ENCODE assay signal across 8 cellular contexts in the genomic region with DNA sequence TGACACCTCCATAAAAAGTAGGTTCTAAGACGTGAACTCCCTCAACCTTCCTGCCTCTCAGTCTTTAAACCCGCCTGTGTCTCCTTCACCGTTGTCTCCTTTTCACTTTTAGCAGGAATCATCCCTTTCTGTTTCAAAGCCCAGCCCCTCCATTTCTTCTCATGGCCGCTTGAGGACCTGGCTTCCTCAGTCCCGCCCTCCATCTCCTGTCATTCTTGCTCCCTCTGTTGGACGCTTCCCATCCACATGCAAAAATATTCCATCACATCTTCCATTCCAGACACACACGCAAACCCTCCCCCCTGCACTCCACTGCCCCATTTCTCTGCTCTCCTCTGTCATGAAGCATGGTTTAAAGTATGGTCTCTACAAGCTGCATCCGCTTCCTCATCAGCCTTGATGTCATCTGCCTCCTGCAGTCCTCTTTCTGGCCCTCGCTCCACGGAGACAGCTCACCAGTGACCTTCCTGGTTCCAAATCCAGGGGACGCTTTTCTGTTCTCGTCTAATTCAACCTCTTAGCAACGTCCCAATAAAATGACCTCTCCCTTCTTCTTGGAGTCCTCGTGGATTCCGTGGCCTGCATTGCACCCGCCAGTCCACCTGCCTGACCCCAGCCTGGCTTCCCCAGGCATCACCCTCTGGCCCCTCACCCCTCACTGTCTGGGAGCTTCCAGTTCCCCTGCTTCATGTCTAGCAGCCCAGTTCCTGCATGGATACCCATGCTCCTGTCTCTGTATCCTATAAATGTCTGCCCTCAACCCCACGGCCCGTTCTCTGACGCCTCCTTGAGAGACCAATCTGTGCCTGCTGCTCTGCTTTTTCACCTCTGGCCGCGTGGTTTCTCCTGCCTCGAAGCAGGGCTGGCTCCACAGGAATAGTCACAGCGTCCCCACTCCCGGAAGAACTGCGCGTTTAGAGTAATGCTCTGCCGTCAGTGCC. TPM values are rescaled to one million over a fixed set of nuclear protein-coding genes. Genes with fewer than 3 reads are reported as not detected.
A peak's percentile ranks its signal among the peaks of the same experiment; 100 is the strongest.
DNase-seq lines count a peak whose midpoint lies in the region; ATAC-seq, FAIRE-seq and TF ChIP-seq lines count a peak whose summit lies in the region.

No MANE protein-coding gene starts in this region.

- no peak overlapping the region for H2BK5ac ChIP-seq in H1 (ENCODE audit: low read depth, low read length)

- no peaks in the 10 kb centered on the region for H3K36me3 Mint-ChIP-seq in activated T-cell treated with anti-CD3 and anti-CD28 coated beads, Interleukin-2, amount 50 U/mL, for 24 hours (ENCODE audit: low read depth)

- no peaks in the 10 kb centered on the region for H3K36me3 ChIP-seq in Panc1 (ENCODE audit: control insufficient read depth, insufficient read depth, low read length)
- no peaks in the 10 kb centered on the region for H3K36me3 ChIP-seq in H1 (ENCODE audit: control insufficient read depth in 2 of 4, insufficient read depth in 4 of 4, low read length in 3 of 4)

- H3K27me3 Mint-ChIP-seq in activated T-cell treated with anti-CD3 and anti-CD28 coated beads, Interleukin-2, amount 50 U/mL, for 24 hours: peaks cover 23% of the 10 kb centered on the region

- peak; percentile 81 for TF ChIP-seq CTCF in AG04450 (IDR thresholded peaks at IDR 0.05; ENCODE audit: low read depth, low read length)
- no peak; the same call in 1 of the 2 replicates for TF ChIP-seq CTCF in Panc1 (IDR thresholded peaks at IDR 0.05)
- TF ChIP-seq CTCF in H1 (IDR thresholded peaks at IDR 0.05; ENCODE audit: control extremely low read depth in 1 of 3, insufficient read depth in 1 of 3, low read depth in 1 of 3, low read length in 3 of 3): peak; percentile 13 to 51 (median 45)

- no peak overlapping the region for H4K8ac ChIP-seq in H1 (ENCODE audit: extremely low read depth, insufficient read depth, low read length)

- H3K18ac ChIP-seq in H1 (ENCODE audit: extremely low read depth, low read length): no peak overlapping the region

- no peaks in the 10 kb centered on the region for H3K79me1 ChIP-seq in H1 (ENCODE audit: low read depth, low read length)

- H2AFZ ChIP-seq in H1 (ENCODE audit: low read length): no peak overlapping the region

- H4K5ac ChIP-seq in H1 (ENCODE audit: insufficient read length, low read depth, low read length): no peak overlapping the region

- peak overlapping the region; percentile 21 for H3K27ac ChIP-seq in AG04450 (ENCODE audit: low read depth, low read length)
- H3K27ac ChIP-seq in Panc1 (ENCODE audit: low read length): peak overlapping the region; percentile 52
- H3K27ac ChIP-seq in H1 (ENCODE audit: low read depth, low read length): no peak overlapping the region

- no peaks in the 10 kb centered on the region for H3K23me2 ChIP-seq in H1 (ENCODE audit: low read depth, low read length)

- H2BK20ac ChIP-seq in H1 (ENCODE audit: low read length): no peak overlapping the region

- POLR2A ChIA-PET in AG04450 (lab: Yijun Ruan, JAX) (no interaction called here), Panc1 (lab: Charles Lee) (interaction anchor here (0.6 kb wide), 1 partner anchor 175 kb away, joined by 7 read pairs; no protein-coding TSS in a partner anchor), H1 (lab: Charles Lee; ENCODE audit: partially characterized antibody) (interaction anchor here (0.9 kb wide), 1 partner anchor 76 kb away, joined by 3 read pairs; no protein-coding TSS in a partner anchor)

- no peak overlapping the region for H2BK120ac ChIP-seq in H1 (replicated peaks; ENCODE audit: low read depth, low read length)

- ATAC-seq in Panc1 (peak; percentile 78), HG02763 (IDR thresholded peaks at IDR 0.05; ENCODE audit: unreplicated experiment) (no peak)

- BruUV-seq in Panc1 (replicated peaks; lab: Mats Ljungman, UMichigan): no TSS peak

- FAIRE-seq in H1 (lab: Jason Lieb, UNC) (no peak), H54 (lab: Jason Lieb, UNC) (no peak)

- in situ Hi-C loops in Panc1 (cut with HindIII; ENCODE audit: low pct_unique_long_range_greater_than_20kb, low sequenced_read_pairs): no loop called here

- H3K4me2 ChIP-seq in H1 (ENCODE audit: insufficient read depth in 1 of 2, low read depth in 2 of 2, low read length in 2 of 2): no peak overlapping the region

- H3K4me3 ChIP-seq in AG04450 (ENCODE audit: low read depth, low read length) (no peak overlapping the region), Panc1 (ENCODE audit: low read depth in 2 of 2, low read length in 2 of 2) (no peak overlapping the region), H1 (ENCODE audit: extremely low read depth in 1 of 4, insufficient read depth in 2 of 4, low read depth in 3 of 4, low read length in 4 of 4) (no peak overlapping the region)

- H4K91ac ChIP-seq in H1 (replicated peaks; ENCODE audit: insufficient read length, low read length): no peak overlapping the region

- intact Hi-C loops in Panc1 (cut with micrococcal nuclease; ENCODE audit: unreplicated experiment): no loop called here

- H3K9me3 ChIP-seq in AG04450 (ENCODE audit: control insufficient read depth, insufficient read depth, low read length) (no peaks in the 10 kb centered on the region), Panc1 (ENCODE audit: control insufficient read depth, insufficient read depth, low read depth, low read length) (no peaks in the 10 kb centered on the region), H1 (ENCODE audit: insufficient read depth in 2 of 2, low read depth in 1 of 2, low read length in 1 of 2) (no peaks in the 10 kb centered on the region)

- H3K4me1 ChIP-seq in Panc1 (ENCODE audit: control insufficient read depth, insufficient read depth, low read length): peaks cover 32% of the 10 kb centered on the region
- H3K4me1 ChIP-seq in H1 (replicated peaks in 1 of 4; ENCODE audit: control insufficient read depth in 3 of 4, insufficient read depth in 4 of 4, low read length in 3 of 4): peaks cover 0 to 10% (median 1%) of the 10 kb centered on the region in 4 experiments; a peak in 3 of 7 replicates

- no peaks in the 10 kb centered on the region for H3K27me3 ChIP-seq in AG04450 (ENCODE audit: control insufficient read depth, insufficient read depth, low read length)
- no peaks in the 10 kb centered on the region for H3K27me3 ChIP-seq in Panc1 (ENCODE audit: control insufficient read depth, insufficient read depth, low read length)
- no peaks in the 10 kb centered on the region for H3K27me3 ChIP-seq in H1 (replicated peaks in 1 of 4; ENCODE audit: control insufficient read depth in 3 of 4, extremely low read depth in 1 of 4, insufficient read depth in 3 of 4, low read length in 3 of 4)

- peaks cover 4% of the 10 kb centered on the region for H3K4me1 Mint-ChIP-seq in activated T-cell treated with anti-CD3 and anti-CD28 coated beads, Interleukin-2, amount 50 U/mL, for 24 hours (ENCODE audit: low read depth)

- H2AK5ac ChIP-seq in H1 (ENCODE audit: low read depth, low read length): no peak overlapping the region

- H3K4ac ChIP-seq in H1 (replicated peaks; ENCODE audit: insufficient read length, low read depth, low read length): no peak overlapping the region

- no peaks in the 10 kb centered on the region for H3K79me2 ChIP-seq in H1 (ENCODE audit: control insufficient read depth in 1 of 2, insufficient read depth in 2 of 2, low read length in 2 of 2)

- CTCF ChIA-PET in AG04450 (lab: Charles Lee) (interaction anchor here (0.6 to 3.7 kb wide), 12 partner anchors 8 to 135 kb away, joined by 3 to 28 read pairs (median 3); a partner anchor contains a TSS), Panc1 (lab: Charles Lee) (interaction anchor here (0.6 kb wide), 2 partner anchors 34 to 49 kb away, joined by 3 read pairs; no protein-coding TSS in a partner anchor), H1 (lab: Charles Lee; ENCODE audit: partially characterized antibody) (interaction anchor here (0.6 to 20.2 kb wide), 13 partner anchors 11 to 199 kb away, joined by 3 to 391 read pairs (median 4); no protein-coding TSS in a partner anchor)

- 82% methylated on average over 27 of the region's 27 CpGs; no CpG with 5 or more reads in 1 of the 2 experiments for WGBS in H1 (ENCODE audit: extremely low coverage in 1 of 2, insufficient coverage in 1 of 2, insufficient read length in 1 of 2, insufficient replicate concordance in 2 of 2, low coverage in 1 of 2, low lambda C conversion rate in 2 of 2, missing lambda C conversion rate in 1 of 2), 2 experiments

- no peak overlapping the region for H2BK12ac ChIP-seq in H1 (ENCODE audit: low read depth, low read length)

- no peaks in the 10 kb centered on the region for H4K20me1 ChIP-seq in H1 (replicated peaks in 1 of 2; ENCODE audit: control insufficient read depth in 1 of 2, insufficient read depth in 2 of 2, low read length in 2 of 2)

- no peak overlapping the region for H3K56ac ChIP-seq in H1 (replicated peaks; ENCODE audit: insufficient read length, low read depth, low read length)

- no peak overlapping the region for H3K23ac ChIP-seq in H1 (ENCODE audit: insufficient read length)

- DNase-seq in AG04450 (ENCODE audit: low read depth, low spot score) (peak; percentile 55), HCEC 1CT (peak; percentile 65), Panc1 (ENCODE audit: low read depth, low spot score) (no peak), H1 (ENCODE audit: low read depth in 1 of 2, low spot score in 2 of 2) (no peak), mucosa of gallbladder (ENCODE audit: low spot score) (peak; percentile 61), H54 (ENCODE audit: insufficient read length, low spot score) (no peak)
- no peak for DNase-seq in activated T-cell treated with anti-CD3 and anti-CD28 coated beads, Interleukin-2, amount 50 U/mL, for 24 hours

- TF ChIP-seq RAD21 in H1 (IDR thresholded peaks at IDR 0.05 in 1 of 2, conservative IDR thresholded peaks at IDR 0.05 in 1 of 2; ENCODE audit: low read depth in 2 of 2, low read length in 2 of 2): peak; percentile 37 to 51

- no peak overlapping the region for H3K27ac Mint-ChIP-seq in activated T-cell treated with anti-CD3 and anti-CD28 coated beads, Interleukin-2, amount 50 U/mL, for 24 hours

- H3K9me3 Mint-ChIP-seq in activated T-cell treated with anti-CD3 and anti-CD28 coated beads, Interleukin-2, amount 50 U/mL, for 24 hours: no peaks in the 10 kb centered on the region

- H3K4me3 Mint-ChIP-seq in activated T-cell treated with anti-CD3 and anti-CD28 coated beads, Interleukin-2, amount 50 U/mL, for 24 hours: no peak overlapping the region

- TF ChIP-seq EP300 in H1 (IDR thresholded peaks at IDR 0.05; ENCODE audit: borderline replicate concordance in 1 of 2, low read depth in 2 of 2, low read length in 2 of 2): no peak

- TF ChIP-seq POLR2A in H1 (IDR thresholded peaks at IDR 0.05; ENCODE audit: control extremely low read depth in 1 of 2, low read depth in 2 of 2, low read length in 2 of 2) (no peak), H54 (IDR thresholded peaks at IDR 0.05; ENCODE audit: low read depth, low read length) (no peak)

- H3K9ac ChIP-seq in H1 (replicated peaks in 1 of 4; ENCODE audit: extremely low read depth in 1 of 4, low read depth in 3 of 4, low read length in 3 of 4): no peak overlapping the region

- no peak overlapping the region for H3K14ac ChIP-seq in H1 (ENCODE audit: insufficient read length)

- no peak overlapping the region for H2BK15ac ChIP-seq in H1 (ENCODE audit: low read length)

RNA-seq across cellular contexts. Expression of a gene that starts 26.2 kb away (rescaled TPM):
- polyA plus RNA-seq in AG04450 (2011; rRNA removed) (32.8 and 39.8 TPM in 2 replicates), H1 (2011; rRNA removed) (19.7 and 26.1 TPM in 2 replicates)
- polyA minus RNA-seq in AG04450 (2011; rRNA and poly(A)+ RNA removed): 25.9 and 32.7 TPM in 2 replicates
- total RNA-seq in Panc1 (2021; ENCODE audit: unreplicated experiment) (57.2 TPM), mucosa of gallbladder (40.6 TPM)
- polyA plus RNA-seq in Panc1 (2012; ENCODE audit: insufficient read length): 28.2 TPM
- total RNA-seq in H1 (2021; fragmentation: NEBNext Ultra II Directional; extraction: Animal tissue kit (Norgen Biotek cat#: 25700)): 50.1 and 54.3 TPM in 2 replicates
- 28.3 TPM for polyA plus RNA-seq in H1 (2011; cell fraction: cytosol; rRNA removed)
- 14.5 TPM for polyA plus RNA-seq in H1 (2011; cell fraction: nucleus; rRNA removed)
- polyA plus RNA-seq in H1 (2012, experiment 1 of 2): 21.9 to 29.8 TPM (median 24.2 TPM) in 4 replicates
- 8.3 TPM for polyA plus RNA-seq in H1 (2012, experiment 2 of 2)
- polyA plus RNA-seq in H1 (2013, experiment 1 of 2): 28.3 TPM
- 29.0 TPM for polyA plus RNA-seq in H1 (2013, experiment 2 of 2)
- 31.2 and 33.8 TPM in 2 replicates for polyA minus RNA-seq in H1 (2011; rRNA and poly(A)+ RNA removed)
- 21.9 TPM for polyA minus RNA-seq in H1 (2011; cell fraction: cytosol; rRNA and poly(A)+ RNA removed)
- polyA minus RNA-seq in H1 (2011; cell fraction: nucleus; rRNA and poly(A)+ RNA removed): 18.0 TPM

RNA-seq across cellular contexts. Expression of a gene that starts 37.9 kb away (rescaled TPM):
- polyA plus RNA-seq in AG04450 (2011; rRNA removed): 70.6 and 120 TPM in 2 replicates
- 11.0 and 15.2 TPM in 2 replicates for polyA minus RNA-seq in AG04450 (2011; rRNA and poly(A)+ RNA removed)
- total RNA-seq in Panc1 (2021; ENCODE audit: unreplicated experiment): 136 TPM
- 97.6 TPM for polyA plus RNA-seq in Panc1 (2012; ENCODE audit: insufficient read length)
- 126 and 128 TPM in 2 replicates for total RNA-seq in H1 (2021; fragmentation: NEBNext Ultra II Directional; extraction: Animal tissue kit (Norgen Biotek cat#: 25700))
- polyA plus RNA-seq in H1 (2011; rRNA removed): 102 and 103 TPM in 2 replicates
- 142 TPM for polyA plus RNA-seq in H1 (2011; cell fraction: cytosol; rRNA removed)
- 251 TPM for polyA plus RNA-seq in H1 (2011; cell fraction: nucleus; rRNA removed)
- 169 to 344 TPM (median 176 TPM) in 4 replicates for polyA plus RNA-seq in H1 (2012, experiment 1 of 2)
- 16.5 TPM for polyA plus RNA-seq in H1 (2012, experiment 2 of 2)
- polyA plus RNA-seq in H1 (2013, experiment 1 of 2): 286 TPM
- polyA plus RNA-seq in H1 (2013, experiment 2 of 2): 257 TPM
- 15.2 and 22.5 TPM in 2 replicates for polyA minus RNA-seq in H1 (2011; rRNA and poly(A)+ RNA removed)
- 26.9 TPM for polyA minus RNA-seq in H1 (2011; cell fraction: cytosol; rRNA and poly(A)+ RNA removed)
- 128 TPM for polyA minus RNA-seq in H1 (2011; cell fraction: nucleus; rRNA and poly(A)+ RNA removed)
- total RNA-seq in mucosa of gallbladder: 117 TPM

RNA-seq across cellular contexts. Expression of a gene that starts 46.8 kb away (rescaled TPM):
- polyA plus RNA-seq in AG04450 (2011; rRNA removed) (21.5 and 21.7 TPM in 2 replicates), H1 (2011; rRNA removed) (0.22 and 0.35 TPM in 2 replicates)
- polyA minus RNA-seq in AG04450 (2011; rRNA and poly(A)+ RNA removed): 33.3 and 42.7 TPM in 2 replicates
- total RNA-seq in Panc1 (2021; ENCODE audit: unreplicated experiment) (128 TPM), mucosa of gallbladder (367 TPM)
- polyA plus RNA-seq in Panc1 (2012; ENCODE audit: insufficient read length): 188 TPM
- total RNA-seq in H1 (2021; fragmentation: NEBNext Ultra II Directional; extraction: Animal tissue kit (Norgen Biotek cat#: 25700)): 0.37 and 0.71 TPM in 2 replicates
- 0.40 TPM for polyA plus RNA-seq in H1 (2011; cell fraction: cytosol; rRNA removed)
- 2.4 TPM for polyA plus RNA-seq in H1 (2011; cell fraction: nucleus; rRNA removed)
- polyA plus RNA-seq in H1 (2012, experiment 1 of 2): 0.54 to 0.84 TPM (median 0.60 TPM) in 4 replicates
- 0.17 TPM for polyA plus RNA-seq in H1 (2012, experiment 2 of 2)
- polyA plus RNA-seq in H1 (2013, experiment 1 of 2): 0.20 TPM
- 0.37 TPM for polyA plus RNA-seq in H1 (2013, experiment 2 of 2)
- 0.35 and 1.1 TPM in 2 replicates for polyA minus RNA-seq in H1 (2011; rRNA and poly(A)+ RNA removed)
- 1.5 TPM for polyA minus RNA-seq in H1 (2011; cell fraction: cytosol; rRNA and poly(A)+ RNA removed)
- polyA minus RNA-seq in H1 (2011; cell fraction: nucleus; rRNA and poly(A)+ RNA removed): 0.40 TPM

Comparison
In these comparisons a context has a peak if more than half of its experiments do, and no peak if none do; other contexts are left out.
1. DNase-seq: peak in AG04450 (single experiment), HCEC 1CT (single experiment) and mucosa of gallbladder (single experiment); none in Panc1 (single experiment), H1 (0 of 2), H54 (single experiment) and activated T-cell treated with anti-CD3 and anti-CD28 coated beads, Interleukin-2, amount 50 U/mL, for 24 hours (single experiment).
2. RNA of a gene that starts 46.8 kb away (total RNA-seq): 367 TPM in mucosa of gallbladder (single experiment) and 128 TPM in Panc1 (single experiment); 0.37 to 0.71 TPM in H1; every median in the first group is over 10 times any median in the second.